8 cellular contexts compared by ENCODE assay signal in genomic region chr4:77158487-77158861, GRCh38. TPM values are rescaled to one million over a fixed set of nuclear protein-coding genes. Genes with fewer than 3 reads are reported as not detected.
DNase-seq lines count a peak whose midpoint lies in the region.

No MANE protein-coding gene starts in this region.

- H3K4me1 Mint-ChIP-seq in CD8-positive, alpha-beta memory T cell, result peaks cover 46 to 59% (median 52%) of the 10 kb centered on the region in 3 donors

- CTCF ChIA-PET in CD8-positive, alpha-beta memory T cell (lab: Charles Lee), result interaction anchor here (1.0 kb wide), 1 partner anchor 45 kb away, joined by 4 read pairs; no protein-coding TSS in a partner anchor

- POLR2A ChIA-PET in CD8-positive, alpha-beta memory T cell (lab: Charles Lee), result interaction anchor here (0.9 to 1.0 kb wide), 2 partner anchors 10 to 84 kb away, joined by 3 read pairs; no protein-coding TSS in a partner anchor

- H2AK5ac ChIP-seq in neuronal stem cell (ENCODE audit: low read depth, low read length), result peak overlapping the region; percentile 23

- H3K27ac Mint-ChIP-seq in CD8-positive, alpha-beta memory T cell, result peak overlapping the region; percentile 86 to 95 (median 89)

- H2AFZ ChIP-seq in neuronal stem cell (ENCODE audit: low read length), result no peak overlapping the region

- H2BK5ac ChIP-seq in neuronal stem cell (ENCODE audit: low read length), result peak overlapping the region; percentile 100

- no peak for DNase-seq in CD8-positive, alpha-beta memory T cell
- no peak for DNase-seq in SJSA1 (ENCODE audit: low read depth in 1 of 2, low spot score in 2 of 2)
- peak; percentile 12 for DNase-seq in effector CD4-positive, alpha-beta T cell
- no peak for DNase-seq in neuronal stem cell (ENCODE audit: low spot score)
- DNase-seq in T1000 (lab: John Stamatoyannopoulos, UW), result no peak
- no peak for DNase-seq in DMS114 treated with DMSO at 0.1 percent for 48 hours (lab: John Stamatoyannopoulos, UW; ENCODE audit: unreplicated experiment)
- DNase-seq in NCI-H82 (lab: John Stamatoyannopoulos, UW), result no peak
- no peak for DNase-seq in NCI-H774 (lab: John Stamatoyannopoulos, UW)

- H4K91ac ChIP-seq in neuronal stem cell (ENCODE audit: low read depth, low read length, poor library complexity), result no peak overlapping the region

- peaks cover 22% of the 10 kb centered on the region for H3K4me1 ChIP-seq in CD8-positive, alpha-beta memory T cell (ENCODE audit: insufficient read depth, low read length)
- peaks cover 28% of the 10 kb centered on the region for H3K4me1 ChIP-seq in SJSA1 (replicated peaks)
- H3K4me1 ChIP-seq in neuronal stem cell (ENCODE audit: control insufficient read depth in 2 of 2, insufficient read depth in 1 of 2, low read depth in 1 of 2, low read length in 2 of 2), result peaks cover 14 to 32% of the 10 kb centered on the region in 2 donors

- no peak overlapping the region for H2BK15ac ChIP-seq in neuronal stem cell (ENCODE audit: low read length)

- H2BK12ac ChIP-seq in neuronal stem cell (ENCODE audit: low read length), result no peak overlapping the region

- H3K79me1 ChIP-seq in neuronal stem cell (ENCODE audit: low read depth, low read length), result peaks cover 3% of the 10 kb centered on the region

- peak overlapping the region; percentile 70 for H3K4me2 ChIP-seq in neuronal stem cell (ENCODE audit: insufficient read depth, low read length, poor library complexity, severe bottlenecking)

- peaks cover 5 to 41% (median 17%) of the 10 kb centered on the region in 3 donors for H3K36me3 Mint-ChIP-seq in CD8-positive, alpha-beta memory T cell

- H3K23ac ChIP-seq in neuronal stem cell (ENCODE audit: low read depth, low read length, poor library complexity), result peak overlapping the region; percentile 46

- peak overlapping the region; percentile 79 for H3K9ac ChIP-seq in neuronal stem cell (ENCODE audit: low read depth, low read length, poor library complexity)

- peak overlapping the region; percentile 75 for H3K27ac ChIP-seq in CD8-positive, alpha-beta memory T cell (ENCODE audit: low read depth, low read length)
- peak overlapping the region; percentile 69 for H3K27ac ChIP-seq in SJSA1
- H3K27ac ChIP-seq in neuronal stem cell (replicated peaks; ENCODE audit: low read length), result peak overlapping the region; percentile 98

- no peaks in the 10 kb centered on the region for H3K9me3 ChIP-seq in CD8-positive, alpha-beta memory T cell (ENCODE audit: low read length)
- H3K9me3 ChIP-seq in SJSA1 (replicated peaks) (no peaks in the 10 kb centered on the region), neuronal stem cell (replicated peaks in 1 of 2; ENCODE audit: control insufficient read depth in 2 of 2, insufficient read depth in 1 of 2, low read depth in 1 of 2, low read length in 2 of 2) (no peaks in the 10 kb centered on the region)

- no peak overlapping the region for H3K14ac ChIP-seq in neuronal stem cell (ENCODE audit: low read length)

- H3K4ac ChIP-seq in neuronal stem cell (ENCODE audit: low read length), result no peak overlapping the region

- H3K9me3 Mint-ChIP-seq in CD8-positive, alpha-beta memory T cell, result peaks cover 0 to 3% (median 0%) of the 10 kb centered on the region in 5 donors

- peak overlapping the region; percentile 40 for H3K18ac ChIP-seq in neuronal stem cell (ENCODE audit: low read length)

- peaks cover 5% of the 10 kb centered on the region for H3K36me3 ChIP-seq in CD8-positive, alpha-beta memory T cell (ENCODE audit: insufficient read depth, low read length)
- H3K36me3 ChIP-seq in SJSA1 (peaks cover 18% of the 10 kb centered on the region), neuronal stem cell (replicated peaks in 1 of 2; ENCODE audit: control insufficient read depth in 2 of 2, insufficient read depth in 2 of 2, low read length in 2 of 2) (peaks cover 18 to 53% of the 10 kb centered on the region in 2 donors)

- H3K4me3 Mint-ChIP-seq in CD8-positive, alpha-beta memory T cell, result peak overlapping the region; percentile 92 to 99 (median 98)

- no CpG with 5 or more reads among the region's 6 CpGs for WGBS in neuronal stem cell (ENCODE audit: extremely low coverage in 2 of 2, insufficient read length in 2 of 2, insufficient replicate concordance in 1 of 2), 2 donors

- H4K8ac ChIP-seq in neuronal stem cell (ENCODE audit: low read depth, low read length), result no peak overlapping the region

- peaks cover 0 to 9% of the 10 kb centered on the region in 2 donors for H3K27me3 Mint-ChIP-seq in CD8-positive, alpha-beta memory T cell

- no peaks in the 10 kb centered on the region for H3K27me3 ChIP-seq in CD8-positive, alpha-beta memory T cell (ENCODE audit: insufficient read depth, low read length, poor library complexity, severe bottlenecking)
- no peaks in the 10 kb centered on the region for H3K27me3 ChIP-seq in SJSA1 (replicated peaks)
- no peaks in the 10 kb centered on the region for H3K27me3 ChIP-seq in neuronal stem cell (ENCODE audit: control insufficient read depth in 3 of 3, insufficient read depth in 3 of 3, low read depth in 1 of 3, low read length in 3 of 3)

- peak overlapping the region; percentile 99 for H3K4me3 ChIP-seq in CD8-positive, alpha-beta memory T cell (ENCODE audit: low read length)
- H3K4me3 ChIP-seq in SJSA1, result peak overlapping the region; percentile 77
- H3K4me3 ChIP-seq in neuronal stem cell (ENCODE audit: low read length in 2 of 2), result peak overlapping the region; percentile 97 to 100

- no peak overlapping the region for H2BK120ac ChIP-seq in neuronal stem cell (ENCODE audit: low read depth, low read length)

RNA-seq across cellular contexts. Expression of gene CCNG2, which starts 1.5 kb away (rescaled TPM):
- 1 to 10 TPM; 3.7 to 4.0 TPM for total RNA-seq in CD8-positive, alpha-beta memory T cell
- polyA plus RNA-seq in CD8-positive, alpha-beta memory T cell, result 23.9 TPM
- 8.1 and 12.3 TPM in 2 replicates for total RNA-seq in SJSA1 (2014; rRNA removed; shearing (Covaris generic))
- polyA plus RNA-seq in neuronal stem cell (2013, experiment 1 of 2), result 66.4 TPM
- 67.3 TPM for polyA plus RNA-seq in neuronal stem cell (2013, experiment 2 of 2)
